ENCODE assay signal across 16 cellular contexts in the genomic region with DNA sequence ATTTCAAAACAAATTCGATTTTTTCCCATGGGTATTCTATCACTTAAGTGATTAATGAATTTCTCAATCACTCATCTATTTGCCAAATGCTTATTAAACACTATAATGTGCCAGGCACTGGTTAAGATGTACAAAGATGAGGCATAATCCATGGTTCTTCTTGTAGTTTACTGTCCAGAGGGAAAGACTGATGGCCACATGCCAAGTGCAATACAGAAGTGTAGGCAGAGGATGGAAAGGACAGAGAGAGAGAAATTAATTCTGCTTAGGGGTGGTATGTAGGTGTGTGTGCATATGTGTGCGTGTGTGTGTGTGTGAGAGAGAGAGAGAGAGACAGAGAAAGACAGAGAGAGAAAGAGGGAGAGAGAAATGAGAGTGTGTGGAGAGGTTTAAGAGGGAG.
DNase-seq lines count a peak whose midpoint lies in the region; ATAC-seq and TF ChIP-seq lines count a peak whose summit lies in the region.
"Had no signal": no experiment of that assay in that cellular context is flagged by ENCODE, and none has a peak within 500 bp of the region (broad histone marks: within the 10 kb centered on the region; RNA-seq: fewer than 3 reads in every experiment).

No MANE protein-coding gene starts in this region.

- no peaks in the 10 kb centered on the region for H3K27me3 ChIP-seq in mammary epithelial cell (ENCODE audit: insufficient read depth, low read length)
- H3K27me3 ChIP-seq: BLaER1 treated with 17β-estradiol and CSF1 and Interleukin-3, amounts not matched to agents 10 nM and 100 nM had no signal

- H2AFZ ChIP-seq in mammary epithelial cell (ENCODE audit: low read depth, low read length) = no peak overlapping the region

- BruUV-seq in MCF 10A (replicated peaks; lab: Mats Ljungman, UMichigan) (no TSS peak), mammary epithelial cell (replicated peaks; lab: Mats Ljungman, UMichigan) (no TSS peak)

- ATAC-seq in activated T-helper 17 cell treated with anti-CD3 and anti-CD28 coated beads, Interleukin-2, amount 50 U/mL, for 72 hours (replicated peaks) = no peak
- ATAC-seq: A549; CD8-positive, alpha-beta T cell had no signal

- no peak overlapping the region for H3K4me2 ChIP-seq in mammary epithelial cell (ENCODE audit: insufficient read depth, low read depth, low read length)
- H3K4me2 ChIP-seq: A549; BLaER1 treated with 17β-estradiol and CSF1 and Interleukin-3, amounts not matched to agents 10 nM and 100 nM had no signal

- H3K36me3 Mint-ChIP-seq in MCF 10A (ENCODE audit: insufficient read depth, unreplicated experiment) = no peaks in the 10 kb centered on the region
- H3K36me3 Mint-ChIP-seq in activated T-helper 17 cell treated with anti-CD3 and anti-CD28 coated beads, Interleukin-2, amount 50 U/mL, for 72 hours (ENCODE audit: low read depth) = no peaks in the 10 kb centered on the region
- H3K36me3 Mint-ChIP-seq: CD8-positive, alpha-beta T cell had no signal

- CTCF ChIA-PET in MCF 10A (lab: Yijun Ruan, JAX) (no interaction called here), mammary epithelial cell (lab: Charles Lee; ENCODE audit: low non-redundant PET) (no interaction called here)

- H3K9me3 ChIP-seq in mammary epithelial cell (replicated peaks; ENCODE audit: insufficient read depth, low read length) = no peaks in the 10 kb centered on the region
- H3K9me3 ChIP-seq: A549; BLaER1 treated with 17β-estradiol and CSF1 and Interleukin-3, amounts not matched to agents 10 nM and 100 nM had no signal

- no peaks in the 10 kb centered on the region for H3K36me3 ChIP-seq in mammary epithelial cell (ENCODE audit: insufficient read depth, low read length)
- H3K36me3 ChIP-seq: BLaER1 treated with 17β-estradiol and CSF1 and Interleukin-3, amounts not matched to agents 10 nM and 100 nM had no signal

- intact Hi-C loops in MCF 10A (cut with micrococcal nuclease) (no loop called here), mammary epithelial cell (cut with micrococcal nuclease) (no loop called here)

- H3K4me3 ChIP-seq in mammary epithelial cell (replicated peaks in 1 of 3; ENCODE audit: insufficient read depth in 1 of 3, low read depth in 2 of 3, low read length in 3 of 3) = no peak overlapping the region
- H3K4me3 ChIP-seq in cardiac fibroblast (replicated peaks in 1 of 2; ENCODE audit: low read depth in 2 of 2, low read length in 2 of 2) = no peak overlapping the region
- H3K4me3 ChIP-seq in fibroblast of pulmonary artery (replicated peaks; ENCODE audit: low read depth, low read length) = no peak overlapping the region
- H3K4me3 ChIP-seq: A549; BLaER1 treated with 17β-estradiol and CSF1 and Interleukin-3, amounts not matched to agents 10 nM and 100 nM had no signal

- H3K27ac Mint-ChIP-seq in MCF 10A (ENCODE audit: low read depth, unreplicated experiment) = peak overlapping the region; percentile 26
- H3K27ac Mint-ChIP-seq in activated T-helper 17 cell treated with anti-CD3 and anti-CD28 coated beads, Interleukin-2, amount 50 U/mL, for 72 hours = no peak overlapping the region
- H3K27ac Mint-ChIP-seq: CD8-positive, alpha-beta T cell had no signal

- dilution Hi-C loops in mammary epithelial cell (cut with HindIII; ENCODE audit: low sequenced_read_pairs) = no loop called here

- no peaks in the 10 kb centered on the region for H4K20me1 ChIP-seq in mammary epithelial cell (ENCODE audit: insufficient read depth, low read length)
- H4K20me1 ChIP-seq: BLaER1 treated with 17β-estradiol and CSF1 and Interleukin-3, amounts not matched to agents 10 nM and 100 nM had no signal

- no peak overlapping the region for H3K4me3 Mint-ChIP-seq in MCF 10A (ENCODE audit: unreplicated experiment)
- no peak overlapping the region for H3K4me3 Mint-ChIP-seq in activated T-helper 17 cell treated with anti-CD3 and anti-CD28 coated beads, Interleukin-2, amount 50 U/mL, for 72 hours
- H3K4me3 Mint-ChIP-seq: CD8-positive, alpha-beta T cell had no signal

- H3K4me1 ChIP-seq in mammary epithelial cell (ENCODE audit: insufficient read depth, low read length) = no peaks in the 10 kb centered on the region
- H3K4me1 ChIP-seq: A549 had no signal

- no peak overlapping the region for H3K27ac ChIP-seq in mammary epithelial cell (ENCODE audit: insufficient read depth, low read depth, low read length)
- H3K27ac ChIP-seq: A549; BLaER1 treated with 17β-estradiol and CSF1 and Interleukin-3, amounts not matched to agents 10 nM and 100 nM had no signal

- DNase-seq in MCF 10A (ENCODE audit: unreplicated experiment) = no peak
- DNase-seq in mammary epithelial cell = no peak
- DNase-seq in cardiac fibroblast (ENCODE audit: low read depth in 2 of 2) = peak; percentile 46 to 51
- DNase-seq in fibroblast of pulmonary artery (ENCODE audit: low read depth) = peak; percentile 29
- no peak for DNase-seq in SKM-1 (lab: John Stamatoyannopoulos, UW; ENCODE audit: unreplicated experiment)
- DNase-seq in superior temporal gyrus (ENCODE audit: extremely low spot score) = no peak
- no peak for DNase-seq in cerebellum (ENCODE audit: low spot score)
- DNase-seq: CD8-positive, alpha-beta T cell; DMS79; H7; NCI-H1092 treated with DMSO at 0.1 percent for 48 hours; NCI-H2081 treated with DMSO at 0.1 percent for 48 hours; NCI-H2227 treated with DMSO at 0.1 percent for 48 hours had no signal

- WGBS in mammary epithelial cell (ENCODE audit: low coverage, missing lambda C conversion rate) = 19% methylated on average over 2 of the region's 2 CpGs

- H3K79me2 ChIP-seq in mammary epithelial cell (ENCODE audit: insufficient read depth, low read length) = no peaks in the 10 kb centered on the region

- TF ChIP-seq CTCF in MCF 10A (IDR thresholded peaks at IDR 0.05; ENCODE audit: unreplicated experiment) (no peak), mammary epithelial cell (conservative IDR thresholded peaks at IDR 0.05 in 1 of 2, IDR thresholded peaks at IDR 0.05 in 1 of 2; ENCODE audit: extremely low read depth in 1 of 2, insufficient read depth in 1 of 2, low read depth in 1 of 2, low read length in 2 of 2) (no peak), cardiac fibroblast (IDR thresholded peaks at IDR 0.05; ENCODE audit: low read depth, low read length) (no peak), fibroblast of pulmonary artery (IDR thresholded peaks at IDR 0.05; ENCODE audit: low read length, missing control alignments) (no peak)

- peaks cover 9% of the 10 kb centered on the region for H3K9me3 Mint-ChIP-seq in MCF 10A (ENCODE audit: unreplicated experiment)
- H3K9me3 Mint-ChIP-seq in activated T-helper 17 cell treated with anti-CD3 and anti-CD28 coated beads, Interleukin-2, amount 50 U/mL, for 72 hours = no peaks in the 10 kb centered on the region
- H3K9me3 Mint-ChIP-seq: CD8-positive, alpha-beta T cell had no signal

- no peaks in the 10 kb centered on the region for H3K27me3 Mint-ChIP-seq in MCF 10A (ENCODE audit: insufficient read depth, unreplicated experiment)
- H3K27me3 Mint-ChIP-seq in activated T-helper 17 cell treated with anti-CD3 and anti-CD28 coated beads, Interleukin-2, amount 50 U/mL, for 72 hours = no peaks in the 10 kb centered on the region

- POLR2A ChIA-PET in MCF 10A (lab: Yijun Ruan, JAX) = interaction anchor here (1.0 kb wide), 1 partner anchor 121 kb away, joined by 3 read pairs; the partner anchor contains the start of gene CCNL1

- in situ Hi-C loops in mammary epithelial cell (cut with MboI; ENCODE audit: low sequenced_read_pairs in 2 of 2) = no loop called here

- H3K4me1 Mint-ChIP-seq in MCF 10A (ENCODE audit: insufficient read depth, unreplicated experiment) = peaks cover 15% of the 10 kb centered on the region
- H3K4me1 Mint-ChIP-seq in activated T-helper 17 cell treated with anti-CD3 and anti-CD28 coated beads, Interleukin-2, amount 50 U/mL, for 72 hours = peaks cover 4% of the 10 kb centered on the region

- no peak overlapping the region for H3K9ac ChIP-seq in mammary epithelial cell (ENCODE audit: insufficient read depth, low read length)
- H3K9ac ChIP-seq: BLaER1 treated with 17β-estradiol and CSF1 and Interleukin-3, amounts not matched to agents 10 nM and 100 nM had no signal

Comparison
In these comparisons a context has a peak if more than half of its experiments do, and no peak if none do; other contexts are left out.
1. DNase-seq: peak in cardiac fibroblast (2 of 2) and fibroblast of pulmonary artery (single experiment); none in MCF 10A (single experiment), mammary epithelial cell (single experiment), SKM-1 (single experiment), superior temporal gyrus (single experiment) and cerebellum (single experiment).